13 cellular contexts compared by ENCODE assay signal in genomic region chr5:72363146-72363802, GRCh38. TPM values are rescaled to one million over a fixed set of nuclear protein-coding genes. Genes with fewer than 3 reads are reported as not detected.
A peak's percentile ranks its signal among the peaks of the same experiment; 100 is the strongest.
DNase-seq lines count a peak whose midpoint lies in the region; ATAC-seq, FAIRE-seq and TF ChIP-seq lines count a peak whose summit lies in the region.
"Had no signal": no experiment of that assay in that cellular context is flagged by ENCODE, and none has a peak within 500 bp of the region (broad histone marks: within the 10 kb centered on the region; RNA-seq: fewer than 3 reads in every experiment).

No MANE protein-coding gene starts in this region.

- ATAC-seq in GM19328 (IDR thresholded peaks at IDR 0.05; ENCODE audit: unreplicated experiment): no peak
- ATAC-seq: lower lobe of right lung had no signal

- POLR2A ChIA-PET in H1 (lab: Charles Lee; ENCODE audit: partially characterized antibody): interaction anchor here (0.8 to 2.0 kb wide), 2 partner anchors 11 to 40 kb away, joined by 3 to 6 read pairs; no protein-coding TSS in a partner anchor

- CTCF ChIA-PET in Calu3 (lab: Charles Lee): no interaction called here
- CTCF ChIA-PET in H1 (lab: Charles Lee; ENCODE audit: partially characterized antibody): interaction anchor here (0.7 to 1.0 kb wide), 2 partner anchors 40 to 192 kb away, joined by 3 read pairs; no protein-coding TSS in a partner anchor

- intact Hi-C loops in Calu3 (cut with micrococcal nuclease; ENCODE audit: unreplicated experiment): loop anchor here (10.0 kb wide), 1 partner anchor 482 kb away; no protein-coding TSS in a partner anchor

- no peaks in the 10 kb centered on the region for H3K79me1 ChIP-seq in H1 (ENCODE audit: low read depth, low read length)

- no peaks in the 10 kb centered on the region for H3K4me1 ChIP-seq in NT2/D1 (ENCODE audit: insufficient read depth, insufficient read length)
- H3K4me1 ChIP-seq in H1 (replicated peaks in 1 of 4; ENCODE audit: control insufficient read depth in 3 of 4, insufficient read depth in 4 of 4, low read length in 3 of 4): peaks cover 0 to 6% (median 4%) of the 10 kb centered on the region in 4 experiments; a peak in 4 of 7 replicates

- H2BK120ac ChIP-seq in H1 (replicated peaks; ENCODE audit: low read depth, low read length): no peak overlapping the region

- H3K36me3 Mint-ChIP-seq in Calu3 (ENCODE audit: insufficient read depth, unreplicated experiment) (no peaks in the 10 kb centered on the region), mesothelial cell of epicardium (peaks cover 22% of the 10 kb centered on the region)

- no peak overlapping the region for H3K23ac ChIP-seq in H1 (ENCODE audit: insufficient read length)

- H4K91ac ChIP-seq in H1 (replicated peaks; ENCODE audit: insufficient read length, low read length): no peak overlapping the region

- 81% methylated on average over 1 of the region's 1 CpG; no CpG with 5 or more reads in 1 of the 2 experiments for WGBS in H1 (ENCODE audit: extremely low coverage in 1 of 2, insufficient coverage in 1 of 2, insufficient read length in 1 of 2, insufficient replicate concordance in 2 of 2, low coverage in 1 of 2, low lambda C conversion rate in 2 of 2, missing lambda C conversion rate in 1 of 2), 2 experiments

- H3K27ac Mint-ChIP-seq in Calu3 (ENCODE audit: unreplicated experiment): no peak overlapping the region
- H3K27ac Mint-ChIP-seq in mesothelial cell of epicardium: peak overlapping the region; percentile 60

- no peak overlapping the region for H3K14ac ChIP-seq in H1 (ENCODE audit: insufficient read length)

- H3K4ac ChIP-seq in H1 (replicated peaks; ENCODE audit: insufficient read length, low read depth, low read length): no peak overlapping the region

- H3K27me3 ChIP-seq in NT2/D1 (ENCODE audit: insufficient read depth, insufficient read length): no peaks in the 10 kb centered on the region
- H3K27me3 ChIP-seq in H1 (replicated peaks in 1 of 4; ENCODE audit: control insufficient read depth in 3 of 4, extremely low read depth in 1 of 4, insufficient read depth in 3 of 4, low read length in 3 of 4): no peaks in the 10 kb centered on the region
- H3K27me3 ChIP-seq: sigmoid colon had no signal

- H3K4me3 Mint-ChIP-seq in Calu3 (ENCODE audit: low read depth, unreplicated experiment) (no peak overlapping the region), mesothelial cell of epicardium (no peak overlapping the region)

- DNase-seq in Calu3: peak; percentile 26
- DNase-seq in NT2/D1 (ENCODE audit: low read depth, low spot score): peak; percentile 23
- no peak for DNase-seq in H1 (ENCODE audit: low read depth in 1 of 2, low spot score in 2 of 2)
- no peak for DNase-seq in mesothelial cell of epicardium (ENCODE audit: low spot score in 2 of 2, unreplicated experiment in 2 of 2)
- no peak for DNase-seq in anterior cingulate cortex (lab: John Stamatoyannopoulos, UW)
- no peak for DNase-seq in activated CD4-positive, alpha-beta T cell treated with anti-CD3 and anti-CD28 coated beads, Interleukin-2, amount 50 U/mL, for 1 hour
- no peak for DNase-seq in DMS114 treated with DMSO at 0.1 percent for 48 hours (lab: John Stamatoyannopoulos, UW; ENCODE audit: unreplicated experiment)
- DNase-seq: activated gamma-delta T cell, COR-L47, lower lobe of right lung, NCI-H1417, sigmoid colon had no signal

- H3K23me2 ChIP-seq in H1 (ENCODE audit: low read depth, low read length): no peaks in the 10 kb centered on the region

- no peak for TF ChIP-seq RAD21 in H1 (IDR thresholded peaks at IDR 0.05 in 1 of 2, conservative IDR thresholded peaks at IDR 0.05 in 1 of 2; ENCODE audit: low read depth in 2 of 2, low read length in 2 of 2)

- H3K4me3 ChIP-seq in NT2/D1 (ENCODE audit: insufficient read length, low read depth) (no peak overlapping the region), H1 (ENCODE audit: extremely low read depth in 1 of 4, insufficient read depth in 2 of 4, low read depth in 3 of 4, low read length in 4 of 4) (no peak overlapping the region)
- H3K4me3 ChIP-seq: lower lobe of right lung, sigmoid colon had no signal

- H4K5ac ChIP-seq in H1 (ENCODE audit: insufficient read length, low read depth, low read length): no peak overlapping the region

- TF ChIP-seq CTCF in Calu3 (IDR thresholded peaks at IDR 0.05; ENCODE audit: unreplicated experiment) (no peak), H1 (IDR thresholded peaks at IDR 0.05; ENCODE audit: control extremely low read depth in 1 of 3, insufficient read depth in 1 of 3, low read depth in 1 of 3, low read length in 3 of 3) (no peak), mesothelial cell of epicardium (IDR thresholded peaks at IDR 0.05; ENCODE audit: unreplicated experiment) (no peak)

- peaks cover 12% of the 10 kb centered on the region; the same call in 1 of the 2 replicates for H3K9me3 ChIP-seq in NT2/D1 (ENCODE audit: insufficient read depth, low read length)
- no peaks in the 10 kb centered on the region for H3K9me3 ChIP-seq in H1 (ENCODE audit: insufficient read depth in 2 of 2, low read depth in 1 of 2, low read length in 1 of 2)
- H3K9me3 ChIP-seq: lower lobe of right lung, sigmoid colon had no signal

- H3K9ac ChIP-seq in NT2/D1 (ENCODE audit: insufficient read length, low read depth): no peak overlapping the region
- H3K9ac ChIP-seq in H1 (replicated peaks in 1 of 4; ENCODE audit: extremely low read depth in 1 of 4, low read depth in 3 of 4, low read length in 3 of 4): no peak overlapping the region

- peak overlapping the region; percentile 4 to 22; a peak in 1 of 4 replicates for H3K4me2 ChIP-seq in H1 (ENCODE audit: insufficient read depth in 1 of 2, low read depth in 2 of 2, low read length in 2 of 2)

- H4K8ac ChIP-seq in H1 (ENCODE audit: extremely low read depth, insufficient read depth, low read length): no peak overlapping the region

- no peaks in the 10 kb centered on the region for H3K79me2 ChIP-seq in H1 (ENCODE audit: control insufficient read depth in 1 of 2, insufficient read depth in 2 of 2, low read length in 2 of 2)

- no peak overlapping the region for H2AK5ac ChIP-seq in H1 (ENCODE audit: low read depth, low read length)

- H3K18ac ChIP-seq in H1 (ENCODE audit: extremely low read depth, low read length): no peak overlapping the region; the same call in 1 of the 2 replicates

- peak overlapping the region; percentile 55; the same call in 1 of the 2 replicates for H2BK12ac ChIP-seq in H1 (ENCODE audit: low read depth, low read length)

- H3K36me3 ChIP-seq in NT2/D1 (ENCODE audit: insufficient read depth, insufficient read length, low read length): peaks cover 48% of the 10 kb centered on the region
- peaks cover 0 to 20% (median 8%) of the 10 kb centered on the region in 4 experiments; a peak in 5 of 8 replicates for H3K36me3 ChIP-seq in H1 (ENCODE audit: control insufficient read depth in 2 of 4, insufficient read depth in 4 of 4, low read length in 3 of 4)

- no peak overlapping the region for H2BK15ac ChIP-seq in H1 (ENCODE audit: low read length)

- H3K27ac ChIP-seq in H1 (ENCODE audit: low read depth, low read length): peak overlapping the region; percentile 65
- H3K27ac ChIP-seq: lower lobe of right lung, sigmoid colon had no signal

- peak overlapping the region; percentile 90; the same call in 1 of the 2 replicates for H2BK5ac ChIP-seq in H1 (ENCODE audit: low read depth, low read length)

- peaks cover 2% of the 10 kb centered on the region for H3K9me3 Mint-ChIP-seq in Calu3 (ENCODE audit: low read depth, unreplicated experiment)
- peaks cover 5% of the 10 kb centered on the region for H3K9me3 Mint-ChIP-seq in mesothelial cell of epicardium

- no peak overlapping the region for H2AFZ ChIP-seq in H1 (ENCODE audit: low read length)

- no peaks in the 10 kb centered on the region for H3K27me3 Mint-ChIP-seq in Calu3 (ENCODE audit: unreplicated experiment)
- no peaks in the 10 kb centered on the region for H3K27me3 Mint-ChIP-seq in mesothelial cell of epicardium (ENCODE audit: low read depth)

- TF ChIP-seq POLR2A in H1 (IDR thresholded peaks at IDR 0.05; ENCODE audit: control extremely low read depth in 1 of 2, low read depth in 2 of 2, low read length in 2 of 2): no peak

- no peak for TF ChIP-seq EP300 in H1 (IDR thresholded peaks at IDR 0.05; ENCODE audit: borderline replicate concordance in 1 of 2, low read depth in 2 of 2, low read length in 2 of 2)

- no peak overlapping the region for H2BK20ac ChIP-seq in H1 (ENCODE audit: low read length)

- no peak overlapping the region for H3K56ac ChIP-seq in H1 (replicated peaks; ENCODE audit: insufficient read length, low read depth, low read length)

- peaks cover 9% of the 10 kb centered on the region for H3K4me1 Mint-ChIP-seq in Calu3 (ENCODE audit: low read depth, unreplicated experiment)
- H3K4me1 Mint-ChIP-seq in mesothelial cell of epicardium: peaks cover 25% of the 10 kb centered on the region

- BruUV-seq in Calu3 (replicated peaks; lab: Mats Ljungman, UMichigan): no TSS peak

- no peaks in the 10 kb centered on the region for H4K20me1 ChIP-seq in H1 (replicated peaks in 1 of 2; ENCODE audit: control insufficient read depth in 1 of 2, insufficient read depth in 2 of 2, low read length in 2 of 2)

- FAIRE-seq in H1 (lab: Jason Lieb, UNC): peak; percentile 45

TF ChIP-seq in H1, 55 proteins besides CTCF, POLR2A, EP300 and RAD21:
- TF ChIP-seq JUND (IDR thresholded peaks at IDR 0.05; ENCODE audit: low read length) (peak; percentile 83), CHD2 (IDR thresholded peaks at IDR 0.05; ENCODE audit: low read length) (no peak)

RNA-seq across cellular contexts. Expression of gene PTCD2, which starts 43.1 kb away (rescaled TPM):
- total RNA-seq in Calu3 (2022) (14.3 and 16.2 TPM in 2 replicates), mesothelial cell of epicardium (12.2 to 14.5 TPM (median 13.6 TPM) in 3 replicates)
- 12.6 and 15.4 TPM in 2 replicates for total RNA-seq in H1 (2021; fragmentation: NEBNext Ultra II Directional; extraction: Animal tissue kit (Norgen Biotek cat#: 25700))
- 5.6 and 7.3 TPM in 2 replicates for polyA plus RNA-seq in H1 (2011; rRNA removed)
- polyA plus RNA-seq in H1 (2011; cell fraction: cytosol; rRNA removed): 8.7 TPM
- 8.9 TPM for polyA plus RNA-seq in H1 (2011; cell fraction: nucleus; rRNA removed)
- 7.8 to 12.1 TPM (median 8.4 TPM) in 4 replicates for polyA plus RNA-seq in H1 (2012, experiment 1 of 2)
- 0.98 TPM for polyA plus RNA-seq in H1 (2012, experiment 2 of 2)
- 7.3 TPM for polyA plus RNA-seq in H1 (2013, experiment 1 of 2)
- polyA plus RNA-seq in H1 (2013, experiment 2 of 2): 7.7 TPM
- 14.9 and 15.8 TPM in 2 replicates for polyA minus RNA-seq in H1 (2011; rRNA and poly(A)+ RNA removed)
- polyA minus RNA-seq in H1 (2011; cell fraction: cytosol; rRNA and poly(A)+ RNA removed): 4.4 TPM
- polyA minus RNA-seq in H1 (2011; cell fraction: nucleus; rRNA and poly(A)+ RNA removed): 11.9 TPM

RNA-seq across cellular contexts. Expression of gene MRPS27, which starts 43.2 kb away (rescaled TPM):
- total RNA-seq in Calu3 (2022) (57.7 and 61.2 TPM in 2 replicates), mesothelial cell of epicardium (53.4 to 58.1 TPM (median 56.0 TPM) in 3 replicates)
- 102 and 105 TPM in 2 replicates for total RNA-seq in H1 (2021; fragmentation: NEBNext Ultra II Directional; extraction: Animal tissue kit (Norgen Biotek cat#: 25700))
- polyA plus RNA-seq in H1 (2011; rRNA removed): 86.1 and 93.2 TPM in 2 replicates
- 84.5 TPM for polyA plus RNA-seq in H1 (2011; cell fraction: cytosol; rRNA removed)
- polyA plus RNA-seq in H1 (2011; cell fraction: nucleus; rRNA removed): 97.6 TPM
- polyA plus RNA-seq in H1 (2012, experiment 1 of 2): 67.4 to 94.2 TPM (median 74.5 TPM) in 4 replicates
- polyA plus RNA-seq in H1 (2012, experiment 2 of 2): 37.0 TPM
- 63.1 TPM for polyA plus RNA-seq in H1 (2013, experiment 1 of 2)
- 62.8 TPM for polyA plus RNA-seq in H1 (2013, experiment 2 of 2)
- 122 and 149 TPM in 2 replicates for polyA minus RNA-seq in H1 (2011; rRNA and poly(A)+ RNA removed)
- 101 TPM for polyA minus RNA-seq in H1 (2011; cell fraction: cytosol; rRNA and poly(A)+ RNA removed)
- 92.5 TPM for polyA minus RNA-seq in H1 (2011; cell fraction: nucleus; rRNA and poly(A)+ RNA removed)

Comparison
In these comparisons a context has a peak if more than half of its experiments do, and no peak if none do; other contexts are left out.
1. DNase-seq: peak in Calu3 (single experiment) and NT2/D1 (single experiment); none in H1 (0 of 2), mesothelial cell of epicardium (0 of 2), anterior cingulate cortex (0 of 58), activated CD4-positive, alpha-beta T cell treated with anti-CD3 and anti-CD28 coated beads, Interleukin-2, amount 50 U/mL, for 1 hour (single experiment) and DMS114 treated with DMSO at 0.1 percent for 48 hours (single experiment).